ENCODE assay signal across 8 cellular contexts in genomic region chr2:85326946-85327756, GRCh38. TPM values are rescaled to one million over a fixed set of nuclear protein-coding genes. Genes with fewer than 3 reads are reported as not detected.
DNase-seq lines count a peak whose midpoint lies in the region; ATAC-seq and TF ChIP-seq lines count a peak whose summit lies in the region.

No MANE protein-coding gene starts in this region.

- H3K27me3 ChIP-seq in HAP-1 (ENCODE audit: low read depth) = no peaks in the 10 kb centered on the region
- no peaks in the 10 kb centered on the region for H3K27me3 ChIP-seq in fibroblast of lung (ENCODE audit: control insufficient read depth, insufficient read depth, low read length)
- no peaks in the 10 kb centered on the region for H3K27me3 ChIP-seq in neuronal stem cell (ENCODE audit: control insufficient read depth in 3 of 3, insufficient read depth in 3 of 3, low read depth in 1 of 3, low read length in 3 of 3)

- peaks cover 43% of the 10 kb centered on the region for H3K79me2 ChIP-seq in fibroblast of lung (ENCODE audit: control insufficient read depth, insufficient read depth, low read length)

- H2BK5ac ChIP-seq in neuronal stem cell (ENCODE audit: low read length) = peak overlapping the region; percentile 96

- peak overlapping the region; percentile 74 for H3K4me2 ChIP-seq in fibroblast of lung (ENCODE audit: extremely low read depth, insufficient read depth, low read length)
- peak overlapping the region; percentile 95 for H3K4me2 ChIP-seq in neuronal stem cell (ENCODE audit: insufficient read depth, low read length, poor library complexity, severe bottlenecking)

- no peak overlapping the region for H2BK12ac ChIP-seq in neuronal stem cell (ENCODE audit: low read length)

- peaks cover 9% of the 10 kb centered on the region for H3K79me1 ChIP-seq in neuronal stem cell (ENCODE audit: low read depth, low read length)

- DNase-seq in EH (ENCODE audit: low read depth) = peak; percentile 54
- DNase-seq in HAP-1 (ENCODE audit: low spot score in 2 of 2) = peak in 1 of 2 experiments; percentile 51
- peak; percentile 63 for DNase-seq in NCI-H2227 treated with DMSO at 0.1 percent for 48 hours (lab: John Stamatoyannopoulos, UW)
- DNase-seq in activated T-cell treated with anti-CD3 and anti-CD28 coated beads, Interleukin-2, amount 50 U/mL, for 1 hour = peak; percentile 68
- peak; percentile 52 to 54 for DNase-seq in fibroblast of lung (ENCODE audit: low read depth in 2 of 2)
- peak; percentile 33 for DNase-seq in neuronal stem cell (ENCODE audit: low spot score)
- peak; percentile 70 for DNase-seq in ureter (ENCODE audit: low spot score)

- no CpG with 5 or more reads among the region's 47 CpGs for WGBS in neuronal stem cell (ENCODE audit: extremely low coverage in 2 of 2, insufficient read length in 2 of 2, insufficient replicate concordance in 1 of 2), 2 donors

- H4K8ac ChIP-seq in neuronal stem cell (ENCODE audit: low read depth, low read length) = no peak overlapping the region

- peak overlapping the region; percentile 40 for H2AK5ac ChIP-seq in neuronal stem cell (ENCODE audit: low read depth, low read length)

- H2AFZ ChIP-seq in fibroblast of lung (ENCODE audit: low read length) (no peak overlapping the region), neuronal stem cell (ENCODE audit: low read length) (peak overlapping the region; percentile 91)

- peak overlapping the region; percentile 92 for H3K14ac ChIP-seq in neuronal stem cell (ENCODE audit: low read length)

- peak overlapping the region; percentile 44 for H3K18ac ChIP-seq in neuronal stem cell (ENCODE audit: low read length)

- H2BK15ac ChIP-seq in neuronal stem cell (ENCODE audit: low read length) = no peak overlapping the region

- in situ Hi-C loops in HAP-1 (cut with MboI; ENCODE audit: low sequenced_read_pairs) = no loop called here

- H3K23ac ChIP-seq in neuronal stem cell (ENCODE audit: low read depth, low read length, poor library complexity) = peak overlapping the region; percentile 96

- TF ChIP-seq CTCF in fibroblast of lung (conservative IDR thresholded peaks at IDR 0.05 in 1 of 2, IDR thresholded peaks at IDR 0.05 in 1 of 2; ENCODE audit: low read depth in 1 of 2, low read length in 2 of 2) = no peak

- H3K4me1 ChIP-seq in HAP-1 (peaks cover 15% of the 10 kb centered on the region), fibroblast of lung (ENCODE audit: control insufficient read depth, extremely low read depth, insufficient read depth, low read length) (peaks cover 2% of the 10 kb centered on the region), neuronal stem cell (ENCODE audit: control insufficient read depth in 2 of 2, insufficient read depth in 1 of 2, low read depth in 1 of 2, low read length in 2 of 2) (peaks cover 12 to 20% of the 10 kb centered on the region in 2 donors)

- peak overlapping the region; percentile 98 for H3K27ac ChIP-seq in fibroblast of lung (ENCODE audit: insufficient read depth, low read length)
- H3K27ac ChIP-seq in neuronal stem cell (replicated peaks; ENCODE audit: low read length) = no peak overlapping the region

- H3K36me3 ChIP-seq in HAP-1 (replicated peaks) (peaks cover 33% of the 10 kb centered on the region), fibroblast of lung (ENCODE audit: control insufficient read depth, insufficient read depth, low read length) (peaks cover 11% of the 10 kb centered on the region), neuronal stem cell (replicated peaks in 1 of 2; ENCODE audit: control insufficient read depth in 2 of 2, insufficient read depth in 2 of 2, low read length in 2 of 2) (peaks cover 15 to 50% of the 10 kb centered on the region in 2 donors)

- H4K20me1 ChIP-seq in fibroblast of lung (ENCODE audit: control insufficient read depth, extremely low read depth, insufficient read depth, low read length) = no peaks in the 10 kb centered on the region

- H3K9me3 ChIP-seq in HAP-1 (no peaks in the 10 kb centered on the region), fibroblast of lung (ENCODE audit: control insufficient read depth, insufficient read depth, low read depth, low read length) (no peaks in the 10 kb centered on the region), neuronal stem cell (replicated peaks in 1 of 2; ENCODE audit: control insufficient read depth in 2 of 2, insufficient read depth in 1 of 2, low read depth in 1 of 2, low read length in 2 of 2) (no peaks in the 10 kb centered on the region)

- no peak for ATAC-seq in GM18873 (IDR thresholded peaks at IDR 0.05; ENCODE audit: low FRiP score, unreplicated experiment)

- H3K4me3 ChIP-seq in HAP-1 (peak overlapping the region; percentile 69), fibroblast of lung (replicated peaks in 1 of 4; ENCODE audit: control extremely low read depth in 1 of 4, insufficient read depth in 1 of 4, low read depth in 3 of 4, low read length in 4 of 4) (peak overlapping the region; percentile 73 to 90 (median 86)), neuronal stem cell (ENCODE audit: low read length in 2 of 2) (peak overlapping the region; percentile 74 to 93)

- no peak overlapping the region for H2BK120ac ChIP-seq in neuronal stem cell (ENCODE audit: low read depth, low read length)

- peak overlapping the region; percentile 94 for H3K9ac ChIP-seq in fibroblast of lung (ENCODE audit: insufficient read depth, low read length)
- H3K9ac ChIP-seq in neuronal stem cell (ENCODE audit: low read depth, low read length, poor library complexity) = peak overlapping the region; percentile 86

- H4K91ac ChIP-seq in neuronal stem cell (ENCODE audit: low read depth, low read length, poor library complexity) = no peak overlapping the region

- H3K4ac ChIP-seq in neuronal stem cell (ENCODE audit: low read length) = no peak overlapping the region

RNA-seq across cellular contexts. Expression of gene TGOLN2, which starts 0.6 kb away (rescaled TPM):
- total RNA-seq in fibroblast of lung = 80.4 and 112 TPM in 2 replicates
- 128 and 130 TPM in 2 replicates for polyA plus RNA-seq in fibroblast of lung
- polyA plus RNA-seq in fibroblast of lung (2012) = 67.5 and 80.2 TPM in 2 replicates
- 56.9 and 61.9 TPM in 2 replicates for polyA minus RNA-seq in fibroblast of lung (ENCODE audit: low replicate concordance)
- polyA plus RNA-seq in neuronal stem cell (2013, experiment 1 of 2) = 24.7 TPM
- polyA plus RNA-seq in neuronal stem cell (2013, experiment 2 of 2) = 25.4 TPM
- 135 TPM for total RNA-seq in ureter

RNA-seq across cellular contexts. Expression of gene RETSAT, which starts 27.2 kb away (rescaled TPM):
- 61.6 and 87.0 TPM in 2 replicates for total RNA-seq in fibroblast of lung
- polyA plus RNA-seq in fibroblast of lung = 38.6 and 39.3 TPM in 2 replicates
- polyA plus RNA-seq in fibroblast of lung (2012) = 38.2 and 40.7 TPM in 2 replicates
- 196 and 199 TPM in 2 replicates for polyA minus RNA-seq in fibroblast of lung (ENCODE audit: low replicate concordance)
- polyA plus RNA-seq in neuronal stem cell (2013, experiment 1 of 2) = 7.8 TPM
- polyA plus RNA-seq in neuronal stem cell (2013, experiment 2 of 2) = 8.5 TPM
- 39.6 TPM for total RNA-seq in ureter

RNA-seq across cellular contexts. Expression of gene ELMOD3, which starts 27.4 kb away (rescaled TPM):
- total RNA-seq in fibroblast of lung = 20.3 and 27.9 TPM in 2 replicates
- 11.8 and 13.0 TPM in 2 replicates for polyA plus RNA-seq in fibroblast of lung
- polyA plus RNA-seq in fibroblast of lung (2012) = 7.1 and 7.5 TPM in 2 replicates
- polyA minus RNA-seq in fibroblast of lung (ENCODE audit: low replicate concordance) = 9.3 and 12.6 TPM in 2 replicates
- 14.0 TPM for polyA plus RNA-seq in neuronal stem cell (2013, experiment 1 of 2)
- polyA plus RNA-seq in neuronal stem cell (2013, experiment 2 of 2) = 13.1 TPM
- total RNA-seq in ureter = 23.3 TPM
